1 cellular context compared by ENCODE assay signal in the genomic region with DNA sequence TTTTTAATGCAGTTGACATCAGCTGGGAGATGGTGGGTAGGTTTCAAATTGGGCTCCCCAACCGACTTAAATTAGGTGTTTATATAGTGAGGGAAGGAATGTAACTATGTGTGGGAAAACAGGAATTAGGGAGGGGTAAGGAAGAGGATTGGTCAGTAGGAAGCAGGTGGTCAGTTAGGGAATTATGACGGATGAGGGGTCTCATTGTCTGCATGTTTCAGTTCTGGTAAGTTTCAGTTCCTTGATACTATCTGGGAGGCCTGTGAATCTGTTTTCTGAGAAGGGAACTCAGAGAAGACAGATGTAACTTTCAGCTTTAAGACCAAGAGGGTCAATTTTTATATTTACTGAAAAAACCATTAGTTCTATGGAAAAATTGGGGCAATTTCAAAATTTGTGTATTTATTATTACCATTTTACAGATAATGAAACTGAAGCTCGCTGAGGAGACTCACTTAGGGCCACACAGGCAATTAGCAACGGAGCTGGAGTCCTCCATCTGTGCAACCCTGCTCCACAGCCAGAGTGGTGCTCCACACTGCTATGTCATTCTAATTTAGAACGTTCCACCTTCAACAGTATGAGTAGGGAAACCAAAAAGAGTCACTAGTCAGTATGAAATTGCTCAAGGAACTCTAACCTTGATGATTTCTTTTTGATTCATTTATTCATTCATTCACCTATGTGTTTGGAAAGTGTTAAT.
A peak's percentile ranks its signal among the peaks of the same experiment; 100 is the strongest.
TF ChIP-seq lines count a peak whose summit lies in the region.

No MANE protein-coding gene starts in this region.

TF ChIP-seq in GM12878, 131 proteins besides CTCF, POLR2A, EP300 and RAD21 (continued from another document):
- TF ChIP-seq MTA2 (IDR thresholded peaks at IDR 0.05; ENCODE audit: low read depth): peak; percentile 54
- 0 out of 2 replicates have a peak, but pooled peaks have one; percentile 12 for TF ChIP-seq RAD51 (IDR thresholded peaks at IDR 0.05)
- TF ChIP-seq, protein P1, sequence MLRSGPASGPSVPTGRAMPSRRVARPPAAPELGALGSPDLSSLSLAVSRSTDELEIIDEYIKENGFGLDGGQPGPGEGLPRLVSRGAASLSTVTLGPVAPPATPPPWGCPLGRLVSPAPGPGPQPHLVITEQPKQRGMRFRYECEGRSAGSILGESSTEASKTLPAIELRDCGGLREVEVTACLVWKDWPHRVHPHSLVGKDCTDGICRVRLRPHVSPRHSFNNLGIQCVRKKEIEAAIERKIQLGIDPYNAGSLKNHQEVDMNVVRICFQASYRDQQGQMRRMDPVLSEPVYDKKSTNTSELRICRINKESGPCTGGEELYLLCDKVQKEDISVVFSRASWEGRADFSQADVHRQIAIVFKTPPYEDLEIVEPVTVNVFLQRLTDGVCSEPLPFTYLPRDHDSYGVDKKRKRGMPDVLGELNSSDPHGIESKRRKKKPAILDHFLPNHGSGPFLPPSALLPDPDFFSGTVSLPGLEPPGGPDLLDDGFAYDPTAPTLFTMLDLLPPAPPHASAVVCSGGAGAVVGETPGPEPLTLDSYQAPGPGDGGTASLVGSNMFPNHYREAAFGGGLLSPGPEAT (IDR thresholded peaks at IDR 0.05; ENCODE audit: low read depth): 0 out of 2 replicates have a peak, but pooled peaks have one; percentile 47
- peak; percentile 73 to 78; a peak in 3 of 4 replicates for TF ChIP-seq IKZF2 (IDR thresholded peaks at IDR 0.05)
- no peak for TF ChIP-seq SMAD5 (IDR thresholded peaks at IDR 0.05; ENCODE audit: low read depth)
